1 cellular context compared by ENCODE assay signal in the genomic region with DNA sequence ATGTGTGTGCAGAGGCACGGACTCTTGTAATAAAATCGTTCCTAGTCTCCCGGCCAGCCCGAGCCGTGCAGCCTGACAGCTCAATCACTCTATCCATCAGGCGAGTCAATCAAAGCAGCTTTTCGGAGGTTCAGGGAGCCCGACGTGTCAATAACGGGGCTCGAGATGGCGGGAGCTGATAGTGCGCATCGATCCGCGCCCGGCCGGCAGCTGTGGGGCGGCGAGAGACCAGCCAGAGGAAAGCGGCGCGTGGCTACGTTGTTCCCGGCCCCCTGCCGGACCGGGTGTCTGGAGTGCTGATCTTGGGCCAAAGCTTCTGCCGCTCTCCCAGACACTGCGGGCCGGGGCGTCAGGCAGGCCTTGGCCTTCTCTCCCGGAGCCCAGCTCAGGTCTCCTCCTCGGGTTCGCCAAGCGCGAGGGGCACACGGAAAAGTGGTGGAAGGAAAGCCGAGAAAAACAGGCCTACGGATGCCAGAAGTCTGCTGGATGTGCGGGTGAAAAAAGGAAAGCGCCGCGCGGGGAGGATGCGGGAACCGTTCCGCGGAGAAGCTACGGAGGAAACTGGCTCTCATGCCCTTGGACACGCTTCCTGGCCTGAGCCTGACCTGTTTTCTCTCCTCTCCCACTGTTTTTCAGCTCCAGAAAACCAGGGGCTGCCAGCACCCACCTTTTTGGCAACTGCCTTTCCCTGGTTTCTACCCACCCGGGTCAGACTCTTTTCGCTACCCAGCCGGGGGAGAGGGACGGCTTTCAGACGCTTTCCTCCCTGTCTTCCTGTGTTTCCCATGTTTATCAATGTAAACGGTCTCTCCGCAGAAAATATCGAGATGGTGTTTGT.
A peak's percentile ranks its signal among the peaks of the same experiment; 100 is the strongest.
TF ChIP-seq lines count a peak whose summit lies in the region.

No MANE protein-coding gene starts in this region.

TF ChIP-seq in K562, 482 proteins besides CTCF, POLR2A, EP300 and RAD21 (continues in another document):
- TF ChIP-seq, protein P1, sequence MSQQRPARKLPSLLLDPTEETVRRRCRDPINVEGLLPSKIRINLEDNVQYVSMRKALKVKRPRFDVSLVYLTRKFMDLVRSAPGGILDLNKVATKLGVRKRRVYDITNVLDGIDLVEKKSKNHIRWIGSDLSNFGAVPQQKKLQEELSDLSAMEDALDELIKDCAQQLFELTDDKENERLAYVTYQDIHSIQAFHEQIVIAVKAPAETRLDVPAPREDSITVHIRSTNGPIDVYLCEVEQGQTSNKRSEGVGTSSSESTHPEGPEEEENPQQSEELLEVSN (IDR thresholded peaks at IDR 0.05; ENCODE audit: borderline replicate concordance in 1 of 2, extremely low read depth in 1 of 2, insufficient read depth in 1 of 2, insufficient read length in 1 of 2, low read depth in 1 of 2, low read length in 1 of 2, poor library complexity in 1 of 2, severe bottlenecking in 1 of 2) = peak in 1 of 2 experiments; percentile 56
- TF ChIP-seq SIRT6 (IDR thresholded peaks at IDR 0.05; ENCODE audit: low read depth, low read length) (no peak), ZFX (CRISPR knock-in tag; IDR thresholded peaks at IDR 0.05) (peak; percentile 83), ZNF316 (IDR thresholded peaks at IDR 0.05) (no peak), EZH2 (IDR thresholded peaks at IDR 0.05; ENCODE audit: borderline replicate concordance, low read depth, low read length) (0 out of 2 replicates have a peak, but pooled peaks have one; percentile 23), BRD9 (IDR thresholded peaks at IDR 0.05; ENCODE audit: low read depth, partially characterized antibody) (no peak), POLR2H (tag; IDR thresholded peaks at IDR 0.05; ENCODE audit: low read depth) (no peak), KDM5B (IDR thresholded peaks at IDR 0.05; ENCODE audit: insufficient replicate concordance, low read depth, low read length) (no peak), MAFG (tag; conservative IDR thresholded peaks at IDR 0.05) (no peak), RBFOX2 (IDR thresholded peaks at IDR 0.05; ENCODE audit: low read depth, low read length) (peak; percentile 54), ZNF224 (CRISPR knock-in tag; IDR thresholded peaks at IDR 0.05) (0 out of 2 replicates have a peak, but pooled peaks have one; percentile 38), ZNF347 (CRISPR knock-in tag; IDR thresholded peaks at IDR 0.05; ENCODE audit: low read depth) (no peak), MCM3 (IDR thresholded peaks at IDR 0.05) (no peak), ZFP1 (CRISPR knock-in tag; IDR thresholded peaks at IDR 0.05) (no peak), ZNF197 (CRISPR knock-in tag; IDR thresholded peaks at IDR 0.05; ENCODE audit: low read depth) (no peak), RFX1 (IDR thresholded peaks at IDR 0.05) (no peak), PPARD (CRISPR knock-in tag; IDR thresholded peaks at IDR 0.05) (no peak), ZNF431 (CRISPR knock-in tag; IDR thresholded peaks at IDR 0.05) (no peak), HDAC8 (tag; IDR thresholded peaks at IDR 0.05) (no peak), ZNF644 (tag; IDR thresholded peaks at IDR 0.05; ENCODE audit: low read depth) (no peak), PTRF (tag; IDR thresholded peaks at IDR 0.05) (no peak), BCL6 (CRISPR knock-in tag; IDR thresholded peaks at IDR 0.05) (no peak), POLR2G (IDR thresholded peaks at IDR 0.05; ENCODE audit: low read depth, low read length) (0 out of 2 replicates have a peak, but pooled peaks have one; percentile 17), RBM14 (IDR thresholded peaks at IDR 0.05; ENCODE audit: borderline replicate concordance, insufficient read depth, low read depth, low read length) (no peak), STAT5B (CRISPR knock-in tag; IDR thresholded peaks at IDR 0.05) (no peak), NRF1 (conservative IDR thresholded peaks at IDR 0.05 in 1 of 2, IDR thresholded peaks at IDR 0.05 in 1 of 2) (no peak), KLF10 (CRISPR knock-in tag; IDR thresholded peaks at IDR 0.05) (no peak), RB1 (IDR thresholded peaks at IDR 0.05; ENCODE audit: low read depth) (no peak), PRMT5 (CRISPR knock-in tag; IDR thresholded peaks at IDR 0.05) (no peak)
- TF ChIP-seq, protein P2, sequence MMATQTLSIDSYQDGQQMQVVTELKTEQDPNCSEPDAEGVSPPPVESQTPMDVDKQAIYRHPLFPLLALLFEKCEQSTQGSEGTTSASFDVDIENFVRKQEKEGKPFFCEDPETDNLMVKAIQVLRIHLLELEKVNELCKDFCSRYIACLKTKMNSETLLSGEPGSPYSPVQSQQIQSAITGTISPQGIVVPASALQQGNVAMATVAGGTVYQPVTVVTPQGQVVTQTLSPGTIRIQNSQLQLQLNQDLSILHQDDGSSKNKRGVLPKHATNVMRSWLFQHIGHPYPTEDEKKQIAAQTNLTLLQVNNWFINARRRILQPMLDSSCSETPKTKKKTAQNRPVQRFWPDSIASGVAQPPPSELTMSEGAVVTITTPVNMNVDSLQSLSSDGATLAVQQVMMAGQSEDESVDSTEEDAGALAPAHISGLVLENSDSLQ (IDR thresholded peaks at IDR 0.05) = 0 out of 2 replicates have a peak, but pooled peaks have one; percentile 11
- TF ChIP-seq, protein P3, sequence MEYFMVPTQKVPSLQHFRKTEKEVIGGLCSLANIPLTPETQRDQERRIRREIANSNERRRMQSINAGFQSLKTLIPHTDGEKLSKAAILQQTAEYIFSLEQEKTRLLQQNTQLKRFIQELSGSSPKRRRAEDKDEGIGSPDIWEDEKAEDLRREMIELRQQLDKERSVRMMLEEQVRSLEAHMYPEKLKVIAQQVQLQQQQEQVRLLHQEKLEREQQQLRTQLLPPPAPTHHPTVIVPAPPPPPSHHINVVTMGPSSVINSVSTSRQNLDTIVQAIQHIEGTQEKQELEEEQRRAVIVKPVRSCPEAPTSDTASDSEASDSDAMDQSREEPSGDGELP (CRISPR knock-in tag; IDR thresholded peaks at IDR 0.05; ENCODE audit: borderline replicate concordance) = peak; percentile 79; the same call in 1 of the 2 replicates
- TF ChIP-seq, protein P4, sequence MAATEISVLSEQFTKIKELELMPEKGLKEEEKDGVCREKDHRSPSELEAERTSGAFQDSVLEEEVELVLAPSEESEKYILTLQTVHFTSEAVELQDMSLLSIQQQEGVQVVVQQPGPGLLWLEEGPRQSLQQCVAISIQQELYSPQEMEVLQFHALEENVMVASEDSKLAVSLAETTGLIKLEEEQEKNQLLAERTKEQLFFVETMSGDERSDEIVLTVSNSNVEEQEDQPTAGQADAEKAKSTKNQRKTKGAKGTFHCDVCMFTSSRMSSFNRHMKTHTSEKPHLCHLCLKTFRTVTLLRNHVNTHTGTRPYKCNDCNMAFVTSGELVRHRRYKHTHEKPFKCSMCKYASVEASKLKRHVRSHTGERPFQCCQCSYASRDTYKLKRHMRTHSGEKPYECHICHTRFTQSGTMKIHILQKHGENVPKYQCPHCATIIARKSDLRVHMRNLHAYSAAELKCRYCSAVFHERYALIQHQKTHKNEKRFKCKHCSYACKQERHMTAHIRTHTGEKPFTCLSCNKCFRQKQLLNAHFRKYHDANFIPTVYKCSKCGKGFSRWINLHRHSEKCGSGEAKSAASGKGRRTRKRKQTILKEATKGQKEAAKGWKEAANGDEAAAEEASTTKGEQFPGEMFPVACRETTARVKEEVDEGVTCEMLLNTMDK (IDR thresholded peaks at IDR 0.05; ENCODE audit: borderline replicate concordance, insufficient read depth, low read depth, low read length, poor library complexity, severe bottlenecking) = peak; percentile 33
- TF ChIP-seq, protein P5, sequence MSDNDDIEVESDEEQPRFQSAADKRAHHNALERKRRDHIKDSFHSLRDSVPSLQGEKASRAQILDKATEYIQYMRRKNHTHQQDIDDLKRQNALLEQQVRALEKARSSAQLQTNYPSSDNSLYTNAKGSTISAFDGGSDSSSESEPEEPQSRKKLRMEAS (CRISPR knock-in tag; IDR thresholded peaks at IDR 0.05) = peak; percentile 47; the same call in 1 of the 2 replicates
- TF ChIP-seq, protein P6, sequence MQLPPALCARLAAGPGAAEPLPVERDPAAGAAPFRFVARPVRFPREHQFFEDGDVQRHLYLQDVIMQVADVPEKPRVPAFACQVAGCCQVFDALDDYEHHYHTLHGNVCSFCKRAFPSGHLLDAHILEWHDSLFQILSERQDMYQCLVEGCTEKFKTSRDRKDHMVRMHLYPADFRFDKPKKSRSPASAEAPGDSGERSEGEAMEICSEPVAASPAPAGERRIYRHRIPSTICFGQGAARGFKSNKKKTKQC (CRISPR knock-in tag; IDR thresholded peaks at IDR 0.05) = peak; percentile 12; the same call in 1 of the 2 replicates
- TF ChIP-seq, protein P7, sequence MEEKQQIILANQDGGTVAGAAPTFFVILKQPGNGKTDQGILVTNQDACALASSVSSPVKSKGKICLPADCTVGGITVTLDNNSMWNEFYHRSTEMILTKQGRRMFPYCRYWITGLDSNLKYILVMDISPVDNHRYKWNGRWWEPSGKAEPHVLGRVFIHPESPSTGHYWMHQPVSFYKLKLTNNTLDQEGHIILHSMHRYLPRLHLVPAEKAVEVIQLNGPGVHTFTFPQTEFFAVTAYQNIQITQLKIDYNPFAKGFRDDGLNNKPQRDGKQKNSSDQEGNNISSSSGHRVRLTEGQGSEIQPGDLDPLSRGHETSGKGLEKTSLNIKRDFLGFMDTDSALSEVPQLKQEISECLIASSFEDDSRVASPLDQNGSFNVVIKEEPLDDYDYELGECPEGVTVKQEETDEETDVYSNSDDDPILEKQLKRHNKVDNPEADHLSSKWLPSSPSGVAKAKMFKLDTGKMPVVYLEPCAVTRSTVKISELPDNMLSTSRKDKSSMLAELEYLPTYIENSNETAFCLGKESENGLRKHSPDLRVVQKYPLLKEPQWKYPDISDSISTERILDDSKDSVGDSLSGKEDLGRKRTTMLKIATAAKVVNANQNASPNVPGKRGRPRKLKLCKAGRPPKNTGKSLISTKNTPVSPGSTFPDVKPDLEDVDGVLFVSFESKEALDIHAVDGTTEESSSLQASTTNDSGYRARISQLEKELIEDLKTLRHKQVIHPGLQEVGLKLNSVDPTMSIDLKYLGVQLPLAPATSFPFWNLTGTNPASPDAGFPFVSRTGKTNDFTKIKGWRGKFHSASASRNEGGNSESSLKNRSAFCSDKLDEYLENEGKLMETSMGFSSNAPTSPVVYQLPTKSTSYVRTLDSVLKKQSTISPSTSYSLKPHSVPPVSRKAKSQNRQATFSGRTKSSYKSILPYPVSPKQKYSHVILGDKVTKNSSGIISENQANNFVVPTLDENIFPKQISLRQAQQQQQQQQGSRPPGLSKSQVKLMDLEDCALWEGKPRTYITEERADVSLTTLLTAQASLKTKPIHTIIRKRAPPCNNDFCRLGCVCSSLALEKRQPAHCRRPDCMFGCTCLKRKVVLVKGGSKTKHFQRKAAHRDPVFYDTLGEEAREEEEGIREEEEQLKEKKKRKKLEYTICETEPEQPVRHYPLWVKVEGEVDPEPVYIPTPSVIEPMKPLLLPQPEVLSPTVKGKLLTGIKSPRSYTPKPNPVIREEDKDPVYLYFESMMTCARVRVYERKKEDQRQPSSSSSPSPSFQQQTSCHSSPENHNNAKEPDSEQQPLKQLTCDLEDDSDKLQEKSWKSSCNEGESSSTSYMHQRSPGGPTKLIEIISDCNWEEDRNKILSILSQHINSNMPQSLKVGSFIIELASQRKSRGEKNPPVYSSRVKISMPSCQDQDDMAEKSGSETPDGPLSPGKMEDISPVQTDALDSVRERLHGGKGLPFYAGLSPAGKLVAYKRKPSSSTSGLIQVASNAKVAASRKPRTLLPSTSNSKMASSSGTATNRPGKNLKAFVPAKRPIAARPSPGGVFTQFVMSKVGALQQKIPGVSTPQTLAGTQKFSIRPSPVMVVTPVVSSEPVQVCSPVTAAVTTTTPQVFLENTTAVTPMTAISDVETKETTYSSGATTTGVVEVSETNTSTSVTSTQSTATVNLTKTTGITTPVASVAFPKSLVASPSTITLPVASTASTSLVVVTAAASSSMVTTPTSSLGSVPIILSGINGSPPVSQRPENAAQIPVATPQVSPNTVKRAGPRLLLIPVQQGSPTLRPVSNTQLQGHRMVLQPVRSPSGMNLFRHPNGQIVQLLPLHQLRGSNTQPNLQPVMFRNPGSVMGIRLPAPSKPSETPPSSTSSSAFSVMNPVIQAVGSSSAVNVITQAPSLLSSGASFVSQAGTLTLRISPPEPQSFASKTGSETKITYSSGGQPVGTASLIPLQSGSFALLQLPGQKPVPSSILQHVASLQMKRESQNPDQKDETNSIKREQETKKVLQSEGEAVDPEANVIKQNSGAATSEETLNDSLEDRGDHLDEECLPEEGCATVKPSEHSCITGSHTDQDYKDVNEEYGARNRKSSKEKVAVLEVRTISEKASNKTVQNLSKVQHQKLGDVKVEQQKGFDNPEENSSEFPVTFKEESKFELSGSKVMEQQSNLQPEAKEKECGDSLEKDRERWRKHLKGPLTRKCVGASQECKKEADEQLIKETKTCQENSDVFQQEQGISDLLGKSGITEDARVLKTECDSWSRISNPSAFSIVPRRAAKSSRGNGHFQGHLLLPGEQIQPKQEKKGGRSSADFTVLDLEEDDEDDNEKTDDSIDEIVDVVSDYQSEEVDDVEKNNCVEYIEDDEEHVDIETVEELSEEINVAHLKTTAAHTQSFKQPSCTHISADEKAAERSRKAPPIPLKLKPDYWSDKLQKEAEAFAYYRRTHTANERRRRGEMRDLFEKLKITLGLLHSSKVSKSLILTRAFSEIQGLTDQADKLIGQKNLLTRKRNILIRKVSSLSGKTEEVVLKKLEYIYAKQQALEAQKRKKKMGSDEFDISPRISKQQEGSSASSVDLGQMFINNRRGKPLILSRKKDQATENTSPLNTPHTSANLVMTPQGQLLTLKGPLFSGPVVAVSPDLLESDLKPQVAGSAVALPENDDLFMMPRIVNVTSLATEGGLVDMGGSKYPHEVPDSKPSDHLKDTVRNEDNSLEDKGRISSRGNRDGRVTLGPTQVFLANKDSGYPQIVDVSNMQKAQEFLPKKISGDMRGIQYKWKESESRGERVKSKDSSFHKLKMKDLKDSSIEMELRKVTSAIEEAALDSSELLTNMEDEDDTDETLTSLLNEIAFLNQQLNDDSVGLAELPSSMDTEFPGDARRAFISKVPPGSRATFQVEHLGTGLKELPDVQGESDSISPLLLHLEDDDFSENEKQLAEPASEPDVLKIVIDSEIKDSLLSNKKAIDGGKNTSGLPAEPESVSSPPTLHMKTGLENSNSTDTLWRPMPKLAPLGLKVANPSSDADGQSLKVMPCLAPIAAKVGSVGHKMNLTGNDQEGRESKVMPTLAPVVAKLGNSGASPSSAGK (IDR thresholded peaks at IDR 0.05) = peak; percentile 37; the same call in 1 of the 2 replicates
- TF ChIP-seq, protein P8, sequence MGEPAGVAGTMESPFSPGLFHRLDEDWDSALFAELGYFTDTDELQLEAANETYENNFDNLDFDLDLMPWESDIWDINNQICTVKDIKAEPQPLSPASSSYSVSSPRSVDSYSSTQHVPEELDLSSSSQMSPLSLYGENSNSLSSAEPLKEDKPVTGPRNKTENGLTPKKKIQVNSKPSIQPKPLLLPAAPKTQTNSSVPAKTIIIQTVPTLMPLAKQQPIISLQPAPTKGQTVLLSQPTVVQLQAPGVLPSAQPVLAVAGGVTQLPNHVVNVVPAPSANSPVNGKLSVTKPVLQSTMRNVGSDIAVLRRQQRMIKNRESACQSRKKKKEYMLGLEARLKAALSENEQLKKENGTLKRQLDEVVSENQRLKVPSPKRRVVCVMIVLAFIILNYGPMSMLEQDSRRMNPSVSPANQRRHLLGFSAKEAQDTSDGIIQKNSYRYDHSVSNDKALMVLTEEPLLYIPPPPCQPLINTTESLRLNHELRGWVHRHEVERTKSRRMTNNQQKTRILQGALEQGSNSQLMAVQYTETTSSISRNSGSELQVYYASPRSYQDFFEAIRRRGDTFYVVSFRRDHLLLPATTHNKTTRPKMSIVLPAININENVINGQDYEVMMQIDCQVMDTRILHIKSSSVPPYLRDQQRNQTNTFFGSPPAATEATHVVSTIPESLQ (CRISPR knock-in tag; IDR thresholded peaks at IDR 0.05) = 0 out of 2 replicates have a peak, but pooled peaks have one; percentile 70
